9 cellular contexts compared by ENCODE assay signal in the genomic region with DNA sequence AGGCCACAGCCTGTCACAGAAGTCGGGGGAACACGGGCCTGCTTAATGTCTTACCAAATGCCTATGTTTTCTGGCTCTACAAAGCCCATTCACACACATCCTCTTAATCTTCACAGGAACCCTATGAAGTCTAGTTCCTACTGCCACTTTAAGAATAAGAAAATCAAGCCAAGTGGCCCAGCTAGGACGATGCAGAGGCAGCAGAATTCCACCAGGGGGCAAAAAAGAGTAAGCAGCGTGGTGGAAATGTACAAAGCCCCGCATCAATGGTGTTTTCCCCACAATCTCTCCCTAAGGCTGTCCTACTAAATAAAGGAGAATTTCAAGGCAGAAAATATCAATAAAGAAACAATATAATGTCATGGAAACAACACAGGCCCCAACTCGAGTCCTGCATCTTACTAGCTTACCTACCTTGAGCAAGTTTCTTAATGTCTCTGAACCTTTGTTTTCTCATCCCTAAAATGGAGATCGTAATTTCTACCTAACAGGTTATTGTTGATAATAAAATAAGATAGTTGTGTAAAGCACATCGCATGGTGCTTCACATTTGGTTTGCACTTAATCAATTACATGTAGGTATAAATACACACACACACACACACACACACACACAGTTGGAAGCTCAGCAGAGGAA. TPM values are rescaled to one million over a fixed set of nuclear protein-coding genes. Genes with fewer than 3 reads are reported as not detected.
DNase-seq lines count a peak whose midpoint lies in the region; ATAC-seq and TF ChIP-seq lines count a peak whose summit lies in the region.
"Had no signal": no experiment of that assay in that cellular context is flagged by ENCODE, and none has a peak within 500 bp of the region (broad histone marks: within the 10 kb centered on the region; RNA-seq: fewer than 3 reads in every experiment).

No MANE protein-coding gene starts in this region.

- H3K9me3 ChIP-seq in spleen: no peaks in the 10 kb centered on the region

- in situ Hi-C loops in astrocyte of the cerebellum (cut with HindIII; ENCODE audit: low sequenced_read_pairs): loop anchor here (25.0 kb wide), 1 partner anchor 1036 kb away; no protein-coding TSS in a partner anchor

- H3K4me3 ChIP-seq in astrocyte of the cerebellum (ENCODE audit: low read depth, low read length) (no peak overlapping the region), spleen (no peak overlapping the region)

- intact Hi-C loops in spleen (cut with DNase I; ENCODE audit: low total_unique reads): loop anchor here (5.0 kb wide), 1 partner anchor 239 kb away; no protein-coding TSS in a partner anchor

- H3K4me1 Mint-ChIP-seq in activated T-helper 17 cell treated with anti-CD3 and anti-CD28 coated beads, Interleukin-2, amount 50 U/mL, for 72 hours: no peaks in the 10 kb centered on the region
- H3K4me1 Mint-ChIP-seq: central memory CD8-positive, alpha-beta T cell had no signal

- H3K36me3 Mint-ChIP-seq in activated T-helper 17 cell treated with anti-CD3 and anti-CD28 coated beads, Interleukin-2, amount 50 U/mL, for 72 hours (ENCODE audit: low read depth): no peaks in the 10 kb centered on the region

- no peaks in the 10 kb centered on the region for H3K9me3 Mint-ChIP-seq in activated T-helper 17 cell treated with anti-CD3 and anti-CD28 coated beads, Interleukin-2, amount 50 U/mL, for 72 hours

- no peaks in the 10 kb centered on the region for H3K27me3 ChIP-seq in spleen (replicated peaks in 1 of 7)

- TF ChIP-seq POLR2A in spleen (IDR thresholded peaks at IDR 0.05): no peak

- H3K4me3 Mint-ChIP-seq in activated T-helper 17 cell treated with anti-CD3 and anti-CD28 coated beads, Interleukin-2, amount 50 U/mL, for 72 hours: no peak overlapping the region
- H3K4me3 Mint-ChIP-seq: central memory CD8-positive, alpha-beta T cell had no signal

- H3K36me3 ChIP-seq in spleen: no peaks in the 10 kb centered on the region

- TF ChIP-seq CTCF in astrocyte of the cerebellum (IDR thresholded peaks at IDR 0.05; ENCODE audit: low read depth, low read length, missing control alignments): peak; percentile 96
- peak; percentile 48 to 85 (median 78) for TF ChIP-seq CTCF in spleen (IDR thresholded peaks at IDR 0.05 in 8 of 11, conservative IDR thresholded peaks at IDR 0.05 in 3 of 11)

- 19 to 22% (median 22%) methylated on average over 8 of the region's 8 CpGs for WGBS in spleen, 5 donors

- no peak overlapping the region for H3K27ac Mint-ChIP-seq in activated T-helper 17 cell treated with anti-CD3 and anti-CD28 coated beads, Interleukin-2, amount 50 U/mL, for 72 hours

- peaks cover 3% of the 10 kb centered on the region for H3K27me3 Mint-ChIP-seq in activated T-helper 17 cell treated with anti-CD3 and anti-CD28 coated beads, Interleukin-2, amount 50 U/mL, for 72 hours
- H3K27me3 Mint-ChIP-seq: central memory CD8-positive, alpha-beta T cell had no signal

- ATAC-seq in GM19452 (IDR thresholded peaks at IDR 0.05; ENCODE audit: unreplicated experiment): peak; percentile 67
- ATAC-seq in HG03469 (IDR thresholded peaks at IDR 0.05; ENCODE audit: unreplicated experiment): peak; percentile 67
- ATAC-seq in activated T-helper 17 cell treated with anti-CD3 and anti-CD28 coated beads, Interleukin-2, amount 50 U/mL, for 72 hours (replicated peaks): no peak

- H3K27ac ChIP-seq in spleen: no peak overlapping the region

- H3K4me1 ChIP-seq in spleen: peaks cover 0 to 26% (median 0%) of the 10 kb centered on the region in 6 donors

- DNase-seq in EL (peak; percentile 72), NCI-H524 treated with DMSO at 0.1 percent for 48 hours (lab: John Stamatoyannopoulos, UW) (peak; percentile 8), astrocyte of the cerebellum (ENCODE audit: low read depth) (peak; percentile 62), hypothalamus (lab: John Stamatoyannopoulos, UW) (peak in 40 of 51 donors; percentile 3 to 77 (median 38)), spleen (no peak)

RNA-seq across cellular contexts. Expression of a gene that starts 21.4 kb away (rescaled TPM):
- total RNA-seq in spleen: 10 to 100 TPM in 2 of 7 donors, 1 to 10 TPM in 5; 3.3 to 15.4 (median 8.1) TPM
- polyA plus RNA-seq in spleen: 1 to 10 TPM; 2.9 to 8.6 (median 7.4) TPM
- not detected for total RNA-seq in activated T-helper 17 cell treated with anti-CD3 and anti-CD28 coated beads, Interleukin-2, amount 50 U/mL, for 72 hours

Comparison
In these comparisons a context has a peak if more than half of its experiments do, and no peak if none do; other contexts are left out.
1. RNA of a gene that starts 21.4 kb away (total RNA-seq): 3.3 to 15.4 TPM in spleen; not detected in activated T-helper 17 cell treated with anti-CD3 and anti-CD28 coated beads, Interleukin-2, amount 50 U/mL, for 72 hours; every median in the first group is over 4 times any median in the second.